In genomic region chr13:98172570-98173405, GRCh38 we compare ENCODE assay signal across 11 cellular contexts. TPM values are rescaled to one million over a fixed set of nuclear protein-coding genes. Genes with fewer than 3 reads are reported as not detected.
DNase-seq lines count a peak whose midpoint lies in the region; ATAC-seq and TF ChIP-seq lines count a peak whose summit lies in the region.
"Had no signal": no experiment of that assay in that cellular context is flagged by ENCODE, and none has a peak within 500 bp of the region (broad histone marks: within the 10 kb centered on the region; RNA-seq: fewer than 3 reads in every experiment).

No MANE protein-coding gene starts in this region.

- H3K4me3 Mint-ChIP-seq in Caco-2 (ENCODE audit: unreplicated experiment) (peak overlapping the region; percentile 43), progenitor cell of endocrine pancreas (ENCODE audit: low read depth) (no peak overlapping the region)
- no peak overlapping the region for H3K4me3 Mint-ChIP-seq in activated naive CD8-positive, alpha-beta T cell treated with anti-CD3 and anti-CD28 coated beads, Interleukin-2, amount 50 U/mL, for 24 hours
- H3K4me3 Mint-ChIP-seq: CD8-positive, alpha-beta memory T cell had no signal

- no peak for ATAC-seq in activated naive CD8-positive, alpha-beta T cell treated with anti-CD3 and anti-CD28 coated beads, Interleukin-2, amount 50 U/mL, for 24 hours
- no peak for ATAC-seq in GM19455 (IDR thresholded peaks at IDR 0.05; ENCODE audit: unreplicated experiment)

- H3K9me3 Mint-ChIP-seq in Caco-2 (ENCODE audit: unreplicated experiment) (no peaks in the 10 kb centered on the region), progenitor cell of endocrine pancreas (ENCODE audit: low read depth) (peaks cover 4% of the 10 kb centered on the region)
- H3K9me3 Mint-ChIP-seq in activated naive CD8-positive, alpha-beta T cell treated with anti-CD3 and anti-CD28 coated beads, Interleukin-2, amount 50 U/mL, for 24 hours = no peaks in the 10 kb centered on the region

- DNase-seq in Caco-2 = no peak
- no peak for DNase-seq in left ventricle myocardium inferior
- DNase-seq in progenitor cell of endocrine pancreas (ENCODE audit: low spot score, unreplicated experiment) = no peak
- no peak for DNase-seq in activated CD4-positive, alpha-beta T cell treated with anti-CD3 and anti-CD28 coated beads for 4 hours
- DNase-seq in activated naive CD8-positive, alpha-beta T cell treated with anti-CD3 and anti-CD28 coated beads, Interleukin-2, amount 50 U/mL, for 24 hours = no peak
- DNase-seq in GM19238 (ENCODE audit: insufficient read length, low spot score) = no peak
- DNase-seq: CD8-positive, alpha-beta memory T cell; NCI-H82 had no signal

- no peak overlapping the region for H3K4me3 ChIP-seq in Caco-2 (ENCODE audit: low read depth, low read length)
- H3K4me3 ChIP-seq in left ventricle myocardium inferior = peak overlapping the region; percentile 46

- peaks cover 30% of the 10 kb centered on the region for H3K4me1 Mint-ChIP-seq in Caco-2 (ENCODE audit: low read depth, unreplicated experiment)
- peaks cover 57% of the 10 kb centered on the region for H3K4me1 Mint-ChIP-seq in progenitor cell of endocrine pancreas (ENCODE audit: low read depth)
- H3K4me1 Mint-ChIP-seq in activated naive CD8-positive, alpha-beta T cell treated with anti-CD3 and anti-CD28 coated beads, Interleukin-2, amount 50 U/mL, for 24 hours = no peaks in the 10 kb centered on the region
- H3K4me1 Mint-ChIP-seq: CD8-positive, alpha-beta memory T cell had no signal

- no peaks in the 10 kb centered on the region for H3K27me3 Mint-ChIP-seq in Caco-2 (ENCODE audit: insufficient read depth, unreplicated experiment)
- H3K27me3 Mint-ChIP-seq in progenitor cell of endocrine pancreas = no peaks in the 10 kb centered on the region
- H3K27me3 Mint-ChIP-seq in activated naive CD8-positive, alpha-beta T cell treated with anti-CD3 and anti-CD28 coated beads, Interleukin-2, amount 50 U/mL, for 24 hours = peaks cover 16% of the 10 kb centered on the region

- TF ChIP-seq CTCF in Caco-2 (IDR thresholded peaks at IDR 0.05; ENCODE audit: insufficient read depth in 1 of 2, low read depth in 1 of 2, low read length in 1 of 2, severe bottlenecking in 1 of 2, unreplicated experiment in 1 of 2) (no peak), left ventricle myocardium inferior (IDR thresholded peaks at IDR 0.05; ENCODE audit: borderline replicate concordance) (no peak), progenitor cell of endocrine pancreas (IDR thresholded peaks at IDR 0.05; ENCODE audit: unreplicated experiment) (no peak)

- no peaks in the 10 kb centered on the region for H3K9me3 ChIP-seq in Caco-2
- H3K9me3 ChIP-seq in left ventricle myocardium inferior (replicated peaks) = no peaks in the 10 kb centered on the region

- H3K4me1 ChIP-seq in Caco-2 (peaks cover 53% of the 10 kb centered on the region), left ventricle myocardium inferior (peaks cover 37% of the 10 kb centered on the region)

- CTCF ChIA-PET in Caco-2 (lab: Charles Lee) = no interaction called here

- H3K36me3 Mint-ChIP-seq in Caco-2 (ENCODE audit: insufficient read depth, unreplicated experiment) (peaks cover 6% of the 10 kb centered on the region), progenitor cell of endocrine pancreas (ENCODE audit: insufficient read depth) (peaks cover 20% of the 10 kb centered on the region)
- H3K36me3 Mint-ChIP-seq in activated naive CD8-positive, alpha-beta T cell treated with anti-CD3 and anti-CD28 coated beads, Interleukin-2, amount 50 U/mL, for 24 hours (ENCODE audit: low read depth) = no peaks in the 10 kb centered on the region
- H3K36me3 Mint-ChIP-seq: CD8-positive, alpha-beta memory T cell had no signal

- peak overlapping the region; percentile 72 for H3K27ac ChIP-seq in angular gyrus (ENCODE audit: low read depth, low read length)
- peak overlapping the region; percentile 54 for H3K27ac ChIP-seq in left ventricle myocardium inferior (replicated peaks)
- H3K27ac ChIP-seq: HL-60 had no signal

- POLR2A ChIA-PET in Caco-2 (lab: Charles Lee) = no interaction called here

- H3K36me3 ChIP-seq in Caco-2 (ENCODE audit: control insufficient read depth, insufficient read depth, low read length) = peaks cover 1% of the 10 kb centered on the region
- H3K36me3 ChIP-seq in left ventricle myocardium inferior = peaks cover 8% of the 10 kb centered on the region

- H3K27me3 ChIP-seq in Caco-2 (replicated peaks; ENCODE audit: control insufficient read depth, insufficient read depth, low read length) (no peaks in the 10 kb centered on the region), left ventricle myocardium inferior (ENCODE audit: low read depth) (no peaks in the 10 kb centered on the region)

- H3K27ac Mint-ChIP-seq in Caco-2 (ENCODE audit: unreplicated experiment) (peak overlapping the region; percentile 82), progenitor cell of endocrine pancreas (peak overlapping the region; percentile 93)
- no peak overlapping the region for H3K27ac Mint-ChIP-seq in activated naive CD8-positive, alpha-beta T cell treated with anti-CD3 and anti-CD28 coated beads, Interleukin-2, amount 50 U/mL, for 24 hours

- intact Hi-C loops in Caco-2 (cut with micrococcal nuclease; ENCODE audit: unreplicated experiment) = loop anchor here (10.0 kb wide), 1 partner anchor 92 kb away; no protein-coding TSS in a partner anchor
- intact Hi-C loops in left ventricle myocardium inferior (cut with micrococcal nuclease) = no loop called here

- BruUV-seq in Caco-2 (replicated peaks; lab: Mats Ljungman, UMichigan) = TSS peak; percentile 8

RNA-seq across cellular contexts. Expression of gene RNF113B, which starts 4.3 kb away (rescaled TPM):
- not detected in 2 replicates for total RNA-seq in Caco-2 (2022)
- total RNA-seq in left ventricle myocardium inferior = not detected
- not detected in 2 replicates for total RNA-seq in progenitor cell of endocrine pancreas
- total RNA-seq: CD8-positive, alpha-beta memory T cell had no signal

RNA-seq across cellular contexts. Expression of gene FARP1, which starts 29.9 kb away (rescaled TPM):
- total RNA-seq in Caco-2 (2022) (189 and 208 TPM in 2 replicates), left ventricle myocardium inferior (17.6 TPM), progenitor cell of endocrine pancreas (266 and 278 TPM in 2 replicates)

Comparison
In these comparisons a context has a peak if more than half of its experiments do, and no peak if none do; other contexts are left out.
1. RNA of gene FARP1, which starts 29.9 kb away (total RNA-seq): 266 to 278 TPM in progenitor cell of endocrine pancreas and 189 to 208 TPM in Caco-2; 17.6 TPM in left ventricle myocardium inferior (single experiment); every median in the first group is over 10 times any median in the second.